Comparison of ENCODE assay signal across 13 cellular contexts in genomic region chr10:94677691-94678090, GRCh38. TPM values are rescaled to one million over a fixed set of nuclear protein-coding genes. Genes with fewer than 3 reads are reported as not detected.
DNase-seq lines count a peak whose midpoint lies in the region; TF ChIP-seq lines count a peak whose summit lies in the region.
"Had no signal": no experiment of that assay in that cellular context is flagged by ENCODE, and none has a peak within 500 bp of the region (broad histone marks: within the 10 kb centered on the region; RNA-seq: fewer than 3 reads in every experiment).

No MANE protein-coding gene starts in this region.

- H3F3A ChIP-seq in neural progenitor cell (ENCODE audit: low read depth) = no peaks in the 10 kb centered on the region

- no peaks in the 10 kb centered on the region for H3K36me3 Mint-ChIP-seq in neural progenitor cell
- H3K36me3 Mint-ChIP-seq: activated naive CD4-positive, alpha-beta T cell treated with anti-CD3 and anti-CD28 coated beads, Interleukin-2, amount 10 ng/mL, durations not matched to agents 7 days and 5 days had no signal

- DNase-seq in OCI-LY7 (ENCODE audit: low spot score) (peak; percentile 1), fibroblast of the aortic adventitia (ENCODE audit: low read depth) (no peak), neural progenitor cell (ENCODE audit: low spot score) (peak; percentile 25), SK-N-DZ (ENCODE audit: low spot score) (no peak), NK-92 (lab: John Stamatoyannopoulos, UW; ENCODE audit: unreplicated experiment) (no peak), tibial artery (no peak), glomerular visceral epithelial cell (ENCODE audit: extremely low spot score) (no peak)
- DNase-seq: activated naive CD4-positive, alpha-beta T cell treated with anti-CD3 and anti-CD28 coated beads, Interleukin-2, amount 10 ng/mL, durations not matched to agents 7 days and 5 days; NCI-H1048; NCI-H524 treated with DMSO at 0.1 percent for 48 hours had no signal

- no peak overlapping the region for H3K27ac Mint-ChIP-seq in neural progenitor cell
- H3K27ac Mint-ChIP-seq: activated naive CD4-positive, alpha-beta T cell treated with anti-CD3 and anti-CD28 coated beads, Interleukin-2, amount 10 ng/mL, durations not matched to agents 7 days and 5 days had no signal

- H3K27me3 ChIP-seq in neural progenitor cell (no peaks in the 10 kb centered on the region), tibial artery (peaks cover 0 to 3% of the 10 kb centered on the region in 2 donors)

- peaks cover 5% of the 10 kb centered on the region for H3K4me1 Mint-ChIP-seq in neural progenitor cell
- H3K4me1 Mint-ChIP-seq: activated naive CD4-positive, alpha-beta T cell treated with anti-CD3 and anti-CD28 coated beads, Interleukin-2, amount 10 ng/mL, durations not matched to agents 7 days and 5 days had no signal

- H3K36me3 ChIP-seq in OCI-LY7 (ENCODE audit: insufficient read depth, low read length) (no peaks in the 10 kb centered on the region), neural progenitor cell (no peaks in the 10 kb centered on the region), tibial artery (no peaks in the 10 kb centered on the region)

- H3K4me1 ChIP-seq in OCI-LY7 (ENCODE audit: insufficient read depth, low read length, poor library complexity, severe bottlenecking) = no peaks in the 10 kb centered on the region
- peaks cover 3% of the 10 kb centered on the region for H3K4me1 ChIP-seq in neural progenitor cell
- H3K4me1 ChIP-seq in tibial artery = no peaks in the 10 kb centered on the region

- no peaks in the 10 kb centered on the region for H3K9me3 Mint-ChIP-seq in neural progenitor cell
- H3K9me3 Mint-ChIP-seq: activated naive CD4-positive, alpha-beta T cell treated with anti-CD3 and anti-CD28 coated beads, Interleukin-2, amount 10 ng/mL, durations not matched to agents 7 days and 5 days had no signal

- no peaks in the 10 kb centered on the region for H3K9me2 ChIP-seq in OCI-LY7 (ENCODE audit: insufficient read depth, low read length)

- intact Hi-C loops in OCI-LY7 (cut with micrococcal nuclease; ENCODE audit: unreplicated experiment) = no loop called here
- intact Hi-C loops in tibial artery (cut with DNase I; ENCODE audit: low total_unique reads) = no loop called here

- no peaks in the 10 kb centered on the region for H4K20me1 ChIP-seq in OCI-LY7 (ENCODE audit: insufficient read depth, low read length)
- H4K20me1 ChIP-seq in neural progenitor cell (ENCODE audit: low read depth) = no peaks in the 10 kb centered on the region

- BruUV-seq in OCI-LY7 (replicated peaks; lab: Mats Ljungman, UMichigan) = no TSS peak

- CTCF ChIA-PET in OCI-LY7 (lab: Charles Lee; ENCODE audit: unreplicated experiment) = interaction anchor here (0.6 kb wide), 1 partner anchor 159 kb away, joined by 5 read pairs; no protein-coding TSS in a partner anchor

- H3K4me3 ChIP-seq in OCI-LY7 (ENCODE audit: low read depth, low read length, poor library complexity, severe bottlenecking) (no peak overlapping the region), fibroblast of the aortic adventitia (ENCODE audit: low read depth, low read length) (no peak overlapping the region), neural progenitor cell (no peak overlapping the region), tibial artery (no peak overlapping the region)

- H3K9me3 ChIP-seq in OCI-LY7 (ENCODE audit: low read length) (no peaks in the 10 kb centered on the region), neural progenitor cell (ENCODE audit: low read depth) (no peaks in the 10 kb centered on the region), tibial artery (no peaks in the 10 kb centered on the region)

- H3K79me2 ChIP-seq in OCI-LY7 (ENCODE audit: insufficient read depth, low read depth, low read length) (no peaks in the 10 kb centered on the region), neural progenitor cell (ENCODE audit: low read depth) (no peaks in the 10 kb centered on the region)

- H2AFZ ChIP-seq in OCI-LY7 (ENCODE audit: low read length) (no peak overlapping the region), neural progenitor cell (replicated peaks) (no peak overlapping the region)

- H3K4me2 ChIP-seq in OCI-LY7 (ENCODE audit: low read length) (no peak overlapping the region), neural progenitor cell (no peak overlapping the region)

- H3K9ac ChIP-seq in neural progenitor cell = no peak overlapping the region

- H3K27me3 Mint-ChIP-seq in neural progenitor cell (ENCODE audit: insufficient read depth, low read depth) = no peaks in the 10 kb centered on the region
- H3K27me3 Mint-ChIP-seq: activated naive CD4-positive, alpha-beta T cell treated with anti-CD3 and anti-CD28 coated beads, Interleukin-2, amount 10 ng/mL, durations not matched to agents 7 days and 5 days had no signal

- POLR2A ChIA-PET in OCI-LY7 (lab: Charles Lee) = no interaction called here

- no peak overlapping the region for H3K27ac ChIP-seq in OCI-LY7 (ENCODE audit: low read depth, low read length, poor library complexity, severe bottlenecking)
- H3K27ac ChIP-seq in neural progenitor cell = no peak overlapping the region
- no peak overlapping the region for H3K27ac ChIP-seq in tibial artery

- peak; percentile 46 for TF ChIP-seq CTCF in GM12873 (IDR thresholded peaks at IDR 0.05; ENCODE audit: insufficient read depth, low read depth, low read length, missing control alignments)
- TF ChIP-seq CTCF in OCI-LY7 (conservative IDR thresholded peaks at IDR 0.05; ENCODE audit: low read length) = peak; percentile 38
- TF ChIP-seq CTCF in fibroblast of the aortic adventitia (IDR thresholded peaks at IDR 0.05; ENCODE audit: insufficient read depth, low read length) = peak; percentile 3
- TF ChIP-seq CTCF in neural progenitor cell (IDR thresholded peaks at IDR 0.05) = peak; percentile 37
- TF ChIP-seq CTCF in tibial artery (IDR thresholded peaks at IDR 0.05) = no peak

- no peak overlapping the region for H3K4me3 Mint-ChIP-seq in neural progenitor cell
- H3K4me3 Mint-ChIP-seq: activated naive CD4-positive, alpha-beta T cell treated with anti-CD3 and anti-CD28 coated beads, Interleukin-2, amount 10 ng/mL, durations not matched to agents 7 days and 5 days had no signal

RNA-seq across cellular contexts. Expression of gene CYP2C18, which starts 5.8 kb away (rescaled TPM):
- not detected in 2 replicates for total RNA-seq in OCI-LY7 (2014; rRNA removed; shearing (Covaris generic))
- not detected in 2 replicates for total RNA-seq in OCI-LY7 (2022)
- not detected in 2 replicates for total RNA-seq in fibroblast of the aortic adventitia (ENCODE audit: low replicate concordance)
- total RNA-seq in neural progenitor cell (ENCODE audit: low replicate concordance) = 0.15 TPM in 1 of 2 replicates, not detected in the other
- not detected in 2 replicates for polyA plus RNA-seq in SK-N-DZ (2014; cell fraction: cytosol; rRNA removed)
- polyA plus RNA-seq in SK-N-DZ (2014; cell fraction: nucleus; rRNA removed) = not detected in 2 replicates
- total RNA-seq: glomerular endothelial cell, urinary bladder had no signal

Comparison
In these comparisons a context has a peak if more than half of its experiments do, and no peak if none do; other contexts are left out.
1. CTCF ChIP-seq: peak in GM12873 (single experiment), OCI-LY7 (single experiment), fibroblast of the aortic adventitia (single experiment) and neural progenitor cell (single experiment); none in tibial artery (0 of 2).
2. DNase-seq: peak in OCI-LY7 (single experiment) and neural progenitor cell (single experiment); none in fibroblast of the aortic adventitia (single experiment), SK-N-DZ (single experiment), NK-92 (single experiment), tibial artery (0 of 2) and glomerular visceral epithelial cell (single experiment).